Comparison of ENCODE assay signal across 15 cellular contexts in genomic region chr6:143939364-143939763, GRCh38.
"Had no signal": no experiment of that assay in that cellular context is flagged by ENCODE, and none has a peak within 500 bp of the region (broad histone marks: within the 10 kb centered on the region; RNA-seq: fewer than 3 reads in every experiment).

No MANE protein-coding gene starts in this region.

- DNase-seq: activated CD8-positive, alpha-beta memory T cell treated with anti-CD3 and anti-CD28 coated beads, Interleukin-2, amount 50 U/mL, for 48 hours; caudate nucleus; gastrocnemius medialis; heart right ventricle; sigmoid colon had no signal

- H3K27me3 Mint-ChIP-seq: activated CD4-positive, alpha-beta T cell treated with anti-CD3 and anti-CD28 coated beads for 36 hours; stimulated activated naive CD8-positive, alpha-beta T cell treated with anti-CD3 and anti-CD28 coated beads, Interleukin-15, Interleukin-2, amounts not matched to agents 100 ng/mL and 50 ng/mL, for 24 hours had no signal

- H3K27ac ChIP-seq: colonic mucosa, epithelial cell of prostate, gastrocnemius medialis, heart right ventricle, sigmoid colon, testis, WERI-Rb-1 had no signal

- H3K9me3 Mint-ChIP-seq: activated naive CD4-positive, alpha-beta T cell treated with anti-CD3 and anti-CD28 coated beads for 36 hours; activated T-helper 1 cell treated with anti-CD3 and anti-CD28 coated beads, Interleukin-12 subunit alpha, Interleukin-12 subunit beta, Interleukin-2, Interleukin-4 antibody, amounts not matched to agents 30 ng/mL and 10 ng/mL and 1 ng/mL, durations not matched to agents 14 hours and 24 hours and 36 hours; stimulated activated naive CD8-positive, alpha-beta T cell treated with anti-CD3 and anti-CD28 coated beads, Interleukin-15, Interleukin-2, amounts not matched to agents 100 ng/mL and 50 ng/mL, for 24 hours had no signal

- H3K4me3 ChIP-seq: colonic mucosa, gastrocnemius medialis, heart right ventricle, sigmoid colon, testis had no signal

- H3K36me3 ChIP-seq: colonic mucosa, gastrocnemius medialis, sigmoid colon, WERI-Rb-1 had no signal

- H3K27me3 ChIP-seq: colonic mucosa, gastrocnemius medialis, heart right ventricle, sigmoid colon, testis had no signal

- H3K4me3 Mint-ChIP-seq: activated CD4-positive, alpha-beta T cell treated with anti-CD3 and anti-CD28 coated beads for 36 hours; activated CD8-positive, alpha-beta T cell treated with anti-CD3 and anti-CD28 coated beads, Interleukin-2, amount 10 ng/mL, durations not matched to agents 7 days and 5 days; activated naive CD4-positive, alpha-beta T cell treated with anti-CD3 and anti-CD28 coated beads for 36 hours; activated T-helper 1 cell treated with anti-CD3 and anti-CD28 coated beads, Interleukin-12 subunit alpha, Interleukin-12 subunit beta, Interleukin-2, Interleukin-4 antibody, amounts not matched to agents 30 ng/mL and 10 ng/mL and 1 ng/mL, durations not matched to agents 14 hours and 24 hours and 36 hours; nephron; stimulated activated naive CD8-positive, alpha-beta T cell treated with anti-CD3 and anti-CD28 coated beads, Interleukin-15, Interleukin-2, amounts not matched to agents 100 ng/mL and 50 ng/mL, for 24 hours had no signal

- H3K27ac Mint-ChIP-seq: activated CD4-positive, alpha-beta T cell treated with anti-CD3 and anti-CD28 coated beads for 36 hours; activated CD8-positive, alpha-beta T cell treated with anti-CD3 and anti-CD28 coated beads, Interleukin-2, amount 10 ng/mL, durations not matched to agents 7 days and 5 days; activated naive CD4-positive, alpha-beta T cell treated with anti-CD3 and anti-CD28 coated beads for 36 hours; activated T-helper 1 cell treated with anti-CD3 and anti-CD28 coated beads, Interleukin-12 subunit alpha, Interleukin-12 subunit beta, Interleukin-2, Interleukin-4 antibody, amounts not matched to agents 30 ng/mL and 10 ng/mL and 1 ng/mL, durations not matched to agents 14 hours and 24 hours and 36 hours; stimulated activated naive CD8-positive, alpha-beta T cell treated with anti-CD3 and anti-CD28 coated beads, Interleukin-15, Interleukin-2, amounts not matched to agents 100 ng/mL and 50 ng/mL, for 24 hours had no signal

- H3K4me1 ChIP-seq: colonic mucosa, gastrocnemius medialis, sigmoid colon, testis had no signal

- H3K9me3 ChIP-seq: colonic mucosa, gastrocnemius medialis, heart right ventricle, testis had no signal
